Comparison of ENCODE assay signal across 12 cellular contexts in the genomic region with DNA sequence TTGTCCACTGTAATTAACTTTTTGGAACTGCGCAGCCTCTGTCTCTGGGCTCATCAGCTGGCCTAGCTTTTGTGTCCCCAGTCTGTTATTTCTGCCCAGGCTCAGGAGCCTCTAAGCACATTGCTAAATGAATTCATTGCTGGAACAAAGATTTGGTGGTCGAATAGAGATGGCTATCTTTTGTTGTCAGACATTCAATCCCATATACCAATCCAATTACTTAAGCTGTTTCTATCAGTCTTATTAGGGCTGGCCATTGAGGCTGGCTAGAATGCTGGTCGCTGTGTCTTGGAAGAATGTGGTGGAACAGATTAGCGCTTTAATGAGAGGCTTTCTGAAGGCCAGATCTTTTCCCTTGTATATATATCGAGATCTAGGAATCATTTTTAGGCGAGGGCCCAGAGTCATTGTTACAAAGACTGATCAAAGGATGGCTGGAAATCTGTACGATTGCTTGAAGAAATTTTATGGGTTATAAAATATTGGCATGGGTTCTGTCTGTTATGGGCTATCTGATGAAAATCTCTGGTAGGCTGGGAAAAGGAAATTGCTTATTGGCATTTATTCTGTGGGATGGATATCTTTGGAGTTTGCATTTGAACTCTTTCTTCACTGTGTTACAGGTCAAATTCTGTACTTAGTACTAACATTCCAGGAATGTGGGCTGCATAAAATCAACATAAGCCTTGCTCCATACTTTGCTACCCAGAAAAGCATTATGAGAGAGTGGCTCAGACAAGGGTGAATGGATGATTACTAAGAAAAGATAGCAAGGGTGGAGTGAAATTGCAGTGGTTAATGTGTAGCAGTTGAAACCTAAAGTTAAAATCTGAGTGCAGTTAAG. TPM values are rescaled to one million over a fixed set of nuclear protein-coding genes. Genes with fewer than 3 reads are reported as not detected.
DNase-seq lines count a peak whose midpoint lies in the region; ATAC-seq and TF ChIP-seq lines count a peak whose summit lies in the region.
"Had no signal": no experiment of that assay in that cellular context is flagged by ENCODE, and none has a peak within 500 bp of the region (broad histone marks: within the 10 kb centered on the region; RNA-seq: fewer than 3 reads in every experiment).

No MANE protein-coding gene starts in this region.

- H3K27ac Mint-ChIP-seq in natural killer cell treated with Interleukin-12 subunit alpha and Interleukin-12 subunit beta and Interleukin-15 and Interleukin-18, amount 100 ng/mL, for 72 hours, result no peak overlapping the region
- H3K27ac Mint-ChIP-seq: activated CD4-positive, alpha-beta T cell treated with anti-CD3 and anti-CD28 coated beads, Interleukin-2, amount 10 ng/mL, durations not matched to agents 7 days and 5 days; activated naive CD4-positive, alpha-beta T cell treated with anti-CD3 and anti-CD28 coated beads, Interleukin-2, amount 10 ng/mL, durations not matched to agents 7 days and 5 days had no signal

- H3K4me2 ChIP-seq in mammary epithelial cell (ENCODE audit: insufficient read depth, low read depth, low read length), result no peak overlapping the region

- H3K9me3 ChIP-seq in mammary epithelial cell (replicated peaks; ENCODE audit: insufficient read depth, low read length), result no peaks in the 10 kb centered on the region
- no peaks in the 10 kb centered on the region for H3K9me3 ChIP-seq in tibial artery
- H3K9me3 ChIP-seq: tibial nerve had no signal

- H3K27me3 Mint-ChIP-seq in natural killer cell treated with Interleukin-12 subunit alpha and Interleukin-12 subunit beta and Interleukin-15 and Interleukin-18, amount 100 ng/mL, for 72 hours, result peaks cover 10 to 23% of the 10 kb centered on the region in 2 donors

- no peak for TF ChIP-seq POLR2A in lower leg skin (IDR thresholded peaks at IDR 0.05)

- H3K4me3 ChIP-seq in mammary epithelial cell (replicated peaks in 1 of 3; ENCODE audit: insufficient read depth in 1 of 3, low read depth in 2 of 3, low read length in 3 of 3), result no peak overlapping the region
- no peak overlapping the region for H3K4me3 ChIP-seq in tibial artery
- no peak overlapping the region for H3K4me3 ChIP-seq in lower leg skin (ENCODE audit: low read depth, poor library complexity, severe bottlenecking)
- H3K4me3 ChIP-seq: tibial nerve had no signal

- H3K36me3 ChIP-seq in mammary epithelial cell (ENCODE audit: insufficient read depth, low read length), result no peaks in the 10 kb centered on the region
- no peaks in the 10 kb centered on the region for H3K36me3 ChIP-seq in tibial artery
- H3K36me3 ChIP-seq: tibial nerve had no signal

- H3K27ac ChIP-seq in mammary epithelial cell (ENCODE audit: insufficient read depth, low read depth, low read length) (no peak overlapping the region), tibial artery (peak overlapping the region; percentile 62 to 67)
- H3K27ac ChIP-seq: tibial nerve had no signal

- CTCF ChIA-PET in mammary epithelial cell (lab: Charles Lee; ENCODE audit: low non-redundant PET), result no interaction called here

- no TSS peak for BruUV-seq in mammary epithelial cell (replicated peaks; lab: Mats Ljungman, UMichigan)

- DNase-seq in HT-29 (ENCODE audit: low spot score) (peak; percentile 71), mammary epithelial cell (peak; percentile 66), kidney glomerular epithelial cell (lab: John Stamatoyannopoulos, UW) (peak; percentile 84), tibial artery (no peak), lower leg skin (ENCODE audit: low spot score in 2 of 2) (no peak)
- DNase-seq in natural killer cell treated with Interleukin-12 subunit alpha and Interleukin-12 subunit beta and Interleukin-15 and Interleukin-18, amount 100 ng/mL, for 72 hours (ENCODE audit: low spot score), result no peak
- DNase-seq: activated CD4-positive, alpha-beta T cell treated with anti-CD3 and anti-CD28 coated beads, Interleukin-2, amount 10 ng/mL, durations not matched to agents 7 days and 5 days; activated naive CD4-positive, alpha-beta T cell treated with anti-CD3 and anti-CD28 coated beads, Interleukin-2, amount 10 ng/mL, durations not matched to agents 7 days and 5 days; NCI-H524 treated with DMSO at 0.1 percent for 48 hours had no signal

- no peak overlapping the region for H2AFZ ChIP-seq in mammary epithelial cell (ENCODE audit: low read depth, low read length)

- H3K27me3 ChIP-seq in mammary epithelial cell (ENCODE audit: insufficient read depth, low read length) (no peaks in the 10 kb centered on the region), tibial artery (no peaks in the 10 kb centered on the region)
- H3K27me3 ChIP-seq: tibial nerve had no signal

- intact Hi-C loops in mammary epithelial cell (cut with micrococcal nuclease) (no loop called here), tibial artery (cut with DNase I; ENCODE audit: low total_unique reads) (loop anchor here (5.0 kb wide), 1 partner anchor 214 kb away; no protein-coding TSS in a partner anchor), lower leg skin (cut with DNase I; ENCODE audit: low total_unique reads) (no loop called here)

- H3K36me3 Mint-ChIP-seq in natural killer cell treated with Interleukin-12 subunit alpha and Interleukin-12 subunit beta and Interleukin-15 and Interleukin-18, amount 100 ng/mL, for 72 hours, result no peaks in the 10 kb centered on the region
- H3K36me3 Mint-ChIP-seq: activated naive CD4-positive, alpha-beta T cell treated with anti-CD3 and anti-CD28 coated beads, Interleukin-2, amount 10 ng/mL, durations not matched to agents 7 days and 5 days had no signal

- H3K4me1 Mint-ChIP-seq in natural killer cell treated with Interleukin-12 subunit alpha and Interleukin-12 subunit beta and Interleukin-15 and Interleukin-18, amount 100 ng/mL, for 72 hours (ENCODE audit: low read depth in 2 of 2), result no peaks in the 10 kb centered on the region
- H3K4me1 Mint-ChIP-seq: activated CD4-positive, alpha-beta T cell treated with anti-CD3 and anti-CD28 coated beads, Interleukin-2, amount 10 ng/mL, durations not matched to agents 7 days and 5 days; activated naive CD4-positive, alpha-beta T cell treated with anti-CD3 and anti-CD28 coated beads, Interleukin-2, amount 10 ng/mL, durations not matched to agents 7 days and 5 days had no signal

- in situ Hi-C loops in mammary epithelial cell (cut with MboI; ENCODE audit: low sequenced_read_pairs in 2 of 2), result no loop called here

- peaks cover 4% of the 10 kb centered on the region for H3K9me3 Mint-ChIP-seq in natural killer cell treated with Interleukin-12 subunit alpha and Interleukin-12 subunit beta and Interleukin-15 and Interleukin-18, amount 100 ng/mL, for 72 hours
- H3K9me3 Mint-ChIP-seq: activated naive CD4-positive, alpha-beta T cell treated with anti-CD3 and anti-CD28 coated beads, Interleukin-2, amount 10 ng/mL, durations not matched to agents 7 days and 5 days had no signal

- no peak for TF ChIP-seq CTCF in mammary epithelial cell (conservative IDR thresholded peaks at IDR 0.05 in 1 of 2, IDR thresholded peaks at IDR 0.05 in 1 of 2; ENCODE audit: extremely low read depth in 1 of 2, insufficient read depth in 1 of 2, low read depth in 1 of 2, low read length in 2 of 2)
- TF ChIP-seq CTCF in tibial artery (IDR thresholded peaks at IDR 0.05), result no peak
- no peak for TF ChIP-seq CTCF in lower leg skin (IDR thresholded peaks at IDR 0.05)

- H3K9ac ChIP-seq in mammary epithelial cell (ENCODE audit: insufficient read depth, low read length), result no peak overlapping the region

- dilution Hi-C loops in mammary epithelial cell (cut with HindIII; ENCODE audit: low sequenced_read_pairs), result no loop called here

- H3K4me1 ChIP-seq in mammary epithelial cell (ENCODE audit: insufficient read depth, low read length), result peaks cover 15% of the 10 kb centered on the region
- peaks cover 3 to 66% (median 30%) of the 10 kb centered on the region in 4 donors for H3K4me1 ChIP-seq in tibial artery
- H3K4me1 ChIP-seq: tibial nerve had no signal

- H4K20me1 ChIP-seq in mammary epithelial cell (ENCODE audit: insufficient read depth, low read length), result no peaks in the 10 kb centered on the region

- ATAC-seq in natural killer cell treated with Interleukin-12 subunit alpha and Interleukin-12 subunit beta and Interleukin-15 and Interleukin-18, amount 100 ng/mL, for 72 hours, result no peak
- ATAC-seq in GM21723 (IDR thresholded peaks at IDR 0.05; ENCODE audit: unreplicated experiment) (no peak), HG02870 (IDR thresholded peaks at IDR 0.05; ENCODE audit: unreplicated experiment) (no peak)

- H3K4me3 Mint-ChIP-seq in natural killer cell treated with Interleukin-12 subunit alpha and Interleukin-12 subunit beta and Interleukin-15 and Interleukin-18, amount 100 ng/mL, for 72 hours, result no peak overlapping the region
- H3K4me3 Mint-ChIP-seq: activated CD4-positive, alpha-beta T cell treated with anti-CD3 and anti-CD28 coated beads, Interleukin-2, amount 10 ng/mL, durations not matched to agents 7 days and 5 days; activated naive CD4-positive, alpha-beta T cell treated with anti-CD3 and anti-CD28 coated beads, Interleukin-2, amount 10 ng/mL, durations not matched to agents 7 days and 5 days had no signal

- 93% methylated on average over 7 of the region's 7 CpGs for WGBS in mammary epithelial cell (ENCODE audit: low coverage, missing lambda C conversion rate)
- WGBS in lower leg skin, 2 donors, result 82 to 83% methylated on average over 7 of the region's 7 CpGs

- H3K79me2 ChIP-seq in mammary epithelial cell (ENCODE audit: insufficient read depth, low read length), result no peaks in the 10 kb centered on the region

RNA-seq across cellular contexts. Expression of a gene that starts 34.8 kb away (rescaled TPM):
- total RNA-seq in HT-29 (2014; rRNA removed; shearing (Covaris generic)), result 13.9 and 15.5 TPM in 2 replicates
- 100 to 1,000 TPM; 244 to 283 TPM for total RNA-seq in mammary epithelial cell
- 54.7 TPM for polyA plus RNA-seq in mammary epithelial cell
- 300 TPM for polyA minus RNA-seq in mammary epithelial cell
- total RNA-seq in natural killer cell treated with Interleukin-12 subunit alpha and Interleukin-12 subunit beta and Interleukin-15 and Interleukin-18, amount 100 ng/mL, for 72 hours, result under 1 TPM; 0.28 to 0.64 TPM
- total RNA-seq in lower leg skin, result 100 to 1,000 TPM; 145 to 238 (median 186) TPM

Comparison
In these comparisons a context has a peak if more than half of its experiments do, and no peak if none do; other contexts are left out.
1. DNase-seq: peak in HT-29 (single experiment), mammary epithelial cell (single experiment) and kidney glomerular epithelial cell (single experiment); none in tibial artery (0 of 2), natural killer cell treated with Interleukin-12 subunit alpha and Interleukin-12 subunit beta and Interleukin-15 and Interleukin-18, amount 100 ng/mL, for 72 hours (single experiment) and lower leg skin (0 of 2).